25 cellular contexts compared by ENCODE assay signal in genomic region chr14:63547798-63548335, GRCh38.
"Had no signal": no experiment of that assay in that cellular context is flagged by ENCODE, and none has a peak within 500 bp of the region (broad histone marks: within the 10 kb centered on the region; RNA-seq: fewer than 3 reads in every experiment).

No MANE protein-coding gene starts in this region.

- H3K4me3 ChIP-seq: coronary artery, esophagus squamous epithelium, lung, pancreas, prostate gland, right atrium auricular region, sigmoid colon, stomach, thyroid gland, vagina had no signal

- H3K27me3 Mint-ChIP-seq: effector memory CD8-positive, alpha-beta T cell had no signal

- H3K27ac ChIP-seq: coronary artery, esophagus squamous epithelium, pancreas, prostate gland, right atrium auricular region, sigmoid colon, stomach, thyroid gland, vagina had no signal

- H3K36me3 ChIP-seq: esophagus squamous epithelium, pancreas, prostate gland, right atrium auricular region, sigmoid colon, stomach, thyroid gland, vagina had no signal

- H3K4me1 ChIP-seq: pancreas, prostate gland, vagina had no signal

- H3K27me3 ChIP-seq: esophagus squamous epithelium, pancreas, right atrium auricular region, sigmoid colon, stomach, thyroid gland, vagina had no signal

- H3K4me3 Mint-ChIP-seq: effector memory CD8-positive, alpha-beta T cell; immature natural killer cell; nephron; stimulated activated effector memory CD8-positive, alpha-beta T cell treated with anti-CD3 and anti-CD28 coated beads, Interleukin-12 subunit alpha, Interleukin-12 subunit beta, amount 100 ng/mL, for 72 hours had no signal

- DNase-seq: effector memory CD8-positive, alpha-beta T cell; esophagus squamous epithelium; hypothalamus; immature natural killer cell; islet precursor cell; kidney glomerular epithelial cell; mesenchymal stem cell; midbrain; naive thymus-derived CD4-positive, alpha-beta T cell; occipital lobe; pancreas; sigmoid colon; stimulated activated CD4-positive, alpha-beta T cell treated with anti-CD3 and anti-CD28 coated beads, Interleukin-2, amount 100 ng/mL, for 24 hours; stimulated activated CD4-positive, alpha-beta T cell treated with anti-CD3 and anti-CD28 coated beads, Interleukin-4, amount 100 ng/mL, for 24 hours; stimulated activated naive CD4-positive, alpha-beta T cell treated with Interleukin-2 at 50 U/mL for 16 hours; stomach; thyroid gland had no signal

- H3K27ac Mint-ChIP-seq: effector memory CD8-positive, alpha-beta T cell; immature natural killer cell; nephron; stimulated activated effector memory CD8-positive, alpha-beta T cell treated with anti-CD3 and anti-CD28 coated beads, Interleukin-12 subunit alpha, Interleukin-12 subunit beta, amount 100 ng/mL, for 72 hours had no signal

- H3K9me3 ChIP-seq: esophagus squamous epithelium, pancreas, prostate gland, right atrium auricular region, sigmoid colon, stomach, thyroid gland, vagina had no signal

- ATAC-seq: effector memory CD8-positive, alpha-beta T cell; left lobe of liver; naive thymus-derived CD4-positive, alpha-beta T cell; pancreas; stimulated activated effector memory CD8-positive, alpha-beta T cell treated with anti-CD3 and anti-CD28 coated beads, Interleukin-12 subunit alpha, Interleukin-12 subunit beta, amount 100 ng/mL, for 72 hours had no signal

- H3K9me3 Mint-ChIP-seq: effector memory CD8-positive, alpha-beta T cell; immature natural killer cell; nephron; stimulated activated effector memory CD8-positive, alpha-beta T cell treated with anti-CD3 and anti-CD28 coated beads, Interleukin-12 subunit alpha, Interleukin-12 subunit beta, amount 100 ng/mL, for 72 hours had no signal
